ENCODE assay signal across 2 cellular contexts in genomic region chr5:179694561-179694960, GRCh38.
TF ChIP-seq lines count a peak whose summit lies in the region.

No MANE protein-coding gene starts in this region.

TF ChIP-seq in HEK293, 187 proteins besides CTCF, POLR2A, EP300 and RAD21:
- TF ChIP-seq GLIS2 (tag by site-specific recombination; IDR thresholded peaks at IDR 0.05) (no peak), ZNF513 (tag by site-specific recombination; IDR thresholded peaks at IDR 0.05) (peak; percentile 82), PRDM1 (tag by site-specific recombination; IDR thresholded peaks at IDR 0.05) (peak; percentile 92), REPIN1 (tag by site-specific recombination; IDR thresholded peaks at IDR 0.05; ENCODE audit: low read depth) (no peak), KLF16 (tag by site-specific recombination; IDR thresholded peaks at IDR 0.05) (no peak), ZBTB7A (tag by site-specific recombination; IDR thresholded peaks at IDR 0.05; ENCODE audit: low read depth) (no peak), ZNF366 (tag by site-specific recombination; conservative IDR thresholded peaks at IDR 0.05) (0 out of 2 replicates have a peak, but pooled peaks have one; percentile 44), ZBTB1 (tag by site-specific recombination; IDR thresholded peaks at IDR 0.05) (no peak), ZNF785 (tag by site-specific recombination; IDR thresholded peaks at IDR 0.05) (no peak)

TF ChIP-seq in K562, 482 proteins besides CTCF, POLR2A, EP300 and RAD21:
- no peak for TF ChIP-seq CHD4 (IDR thresholded peaks at IDR 0.05; ENCODE audit: insufficient read depth, insufficient replicate concordance, low read depth, low read length, poor library complexity, severe bottlenecking)
- TF ChIP-seq AFF4 (CRISPR knock-in tag; IDR thresholded peaks at IDR 0.05), result no peak
TF ChIP-seq in K562: peak in this region for 0.
